ENCODE assay signal across 10 cellular contexts in the genomic region with DNA sequence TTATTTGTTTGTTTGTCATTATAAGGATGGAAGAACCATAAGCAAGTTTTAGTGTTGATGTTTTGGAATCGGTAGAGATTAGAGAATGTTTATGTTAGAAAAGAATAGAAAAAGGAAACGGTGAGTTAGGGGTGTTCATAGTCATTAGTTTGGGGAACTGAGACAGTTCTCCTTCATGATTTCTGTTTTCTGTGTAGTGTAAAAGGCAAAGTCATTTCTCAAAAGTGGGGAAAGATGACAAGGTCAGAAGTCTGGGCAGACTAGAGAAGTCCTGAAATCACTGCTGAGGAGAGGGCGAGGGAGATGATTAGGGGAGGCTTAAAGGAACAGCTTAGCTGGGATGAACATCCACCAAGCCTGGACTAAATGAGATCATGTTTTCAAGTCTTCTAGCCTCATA.
DNase-seq lines count a peak whose midpoint lies in the region; ATAC-seq and TF ChIP-seq lines count a peak whose summit lies in the region.
"Had no signal": no experiment of that assay in that cellular context is flagged by ENCODE, and none has a peak within 500 bp of the region (broad histone marks: within the 10 kb centered on the region; RNA-seq: fewer than 3 reads in every experiment).

No MANE protein-coding gene starts in this region.

- POLR2A ChIA-PET in Caco-2 (lab: Charles Lee) = no interaction called here

- H3K4me3 Mint-ChIP-seq in activated CD4-positive, alpha-beta T cell treated with anti-CD3 and anti-CD28 coated beads, Interleukin-2, amount 10 ng/mL, durations not matched to agents 24 days and 14 days = no peak overlapping the region
- H3K4me3 Mint-ChIP-seq in stimulated activated memory B cell treated with anti-CD40 and anti-IgM and Interleukin-4, amounts not matched to agents 10 μg/mL and 1 μg/mL and 100 μg/mL, for 72 hours = peak overlapping the region; percentile 0
- H3K4me3 Mint-ChIP-seq in Caco-2 (ENCODE audit: unreplicated experiment) (no peak overlapping the region), endothelial cell (ENCODE audit: unreplicated experiment) (no peak overlapping the region)

- CTCF ChIA-PET in Caco-2 (lab: Charles Lee) = no interaction called here

- no TSS peak for BruUV-seq in Caco-2 (replicated peaks; lab: Mats Ljungman, UMichigan)

- peaks cover 33% of the 10 kb centered on the region for H3K4me1 Mint-ChIP-seq in activated CD4-positive, alpha-beta T cell treated with anti-CD3 and anti-CD28 coated beads, Interleukin-2, amount 10 ng/mL, durations not matched to agents 24 days and 14 days
- H3K4me1 Mint-ChIP-seq in stimulated activated memory B cell treated with anti-CD40 and anti-IgM and Interleukin-4, amounts not matched to agents 10 μg/mL and 1 μg/mL and 100 μg/mL, for 72 hours = peaks cover 24% of the 10 kb centered on the region
- peaks cover 17% of the 10 kb centered on the region for H3K4me1 Mint-ChIP-seq in Caco-2 (ENCODE audit: low read depth, unreplicated experiment)
- H3K4me1 Mint-ChIP-seq in endothelial cell (ENCODE audit: unreplicated experiment) = peaks cover 9% of the 10 kb centered on the region

- H3K27ac Mint-ChIP-seq in activated CD4-positive, alpha-beta T cell treated with anti-CD3 and anti-CD28 coated beads, Interleukin-2, amount 10 ng/mL, durations not matched to agents 24 days and 14 days = peak overlapping the region; percentile 68
- peak overlapping the region; percentile 0 for H3K27ac Mint-ChIP-seq in stimulated activated memory B cell treated with anti-CD40 and anti-IgM and Interleukin-4, amounts not matched to agents 10 μg/mL and 1 μg/mL and 100 μg/mL, for 72 hours
- H3K27ac Mint-ChIP-seq in Caco-2 (ENCODE audit: unreplicated experiment) = no peak overlapping the region
- no peak overlapping the region for H3K27ac Mint-ChIP-seq in endothelial cell (ENCODE audit: unreplicated experiment)

- no peak for TF ChIP-seq CTCF in Caco-2 (IDR thresholded peaks at IDR 0.05; ENCODE audit: insufficient read depth in 1 of 2, low read depth in 1 of 2, low read length in 1 of 2, severe bottlenecking in 1 of 2, unreplicated experiment in 1 of 2)
- no peak for TF ChIP-seq CTCF in endothelial cell (IDR thresholded peaks at IDR 0.05; ENCODE audit: unreplicated experiment)

- H3K27me3 ChIP-seq in Caco-2 (replicated peaks; ENCODE audit: control insufficient read depth, insufficient read depth, low read length) = no peaks in the 10 kb centered on the region

- ATAC-seq in HG02571 (IDR thresholded peaks at IDR 0.05; ENCODE audit: unreplicated experiment) (peak; percentile 50), HG03378 (IDR thresholded peaks at IDR 0.05; ENCODE audit: unreplicated experiment) (peak; percentile 47)
- ATAC-seq in stimulated activated memory B cell treated with anti-CD40 and anti-IgM and Interleukin-4, amounts not matched to agents 10 μg/mL and 1 μg/mL and 100 μg/mL, for 72 hours = peak; percentile 75

- H3K4me1 ChIP-seq in Caco-2 = no peaks in the 10 kb centered on the region

- H3K36me3 ChIP-seq in Caco-2 (ENCODE audit: control insufficient read depth, insufficient read depth, low read length) = no peaks in the 10 kb centered on the region

- no peak overlapping the region for H3K4me3 ChIP-seq in Caco-2 (ENCODE audit: low read depth, low read length)

- intact Hi-C loops in activated CD4-positive, alpha-beta T cell treated with anti-CD3 and anti-CD28 coated beads, Interleukin-2, amount 10 ng/mL, durations not matched to agents 24 days and 14 days (cut with micrococcal nuclease) = loop anchor here (1.0 kb wide), 1 partner anchor 8 kb away; no protein-coding TSS in a partner anchor
- intact Hi-C loops in Caco-2 (cut with micrococcal nuclease; ENCODE audit: unreplicated experiment) = no loop called here

- H3K9me3 Mint-ChIP-seq in activated CD4-positive, alpha-beta T cell treated with anti-CD3 and anti-CD28 coated beads, Interleukin-2, amount 10 ng/mL, durations not matched to agents 24 days and 14 days = peaks cover 40% of the 10 kb centered on the region
- H3K9me3 Mint-ChIP-seq in stimulated activated memory B cell treated with anti-CD40 and anti-IgM and Interleukin-4, amounts not matched to agents 10 μg/mL and 1 μg/mL and 100 μg/mL, for 72 hours = no peaks in the 10 kb centered on the region
- H3K9me3 Mint-ChIP-seq in Caco-2 (ENCODE audit: unreplicated experiment) = no peaks in the 10 kb centered on the region
- H3K9me3 Mint-ChIP-seq in endothelial cell (ENCODE audit: unreplicated experiment) = no peaks in the 10 kb centered on the region

- H3K36me3 Mint-ChIP-seq in activated CD4-positive, alpha-beta T cell treated with anti-CD3 and anti-CD28 coated beads, Interleukin-2, amount 10 ng/mL, durations not matched to agents 24 days and 14 days (ENCODE audit: low read depth) = peaks cover 27% of the 10 kb centered on the region
- no peaks in the 10 kb centered on the region for H3K36me3 Mint-ChIP-seq in stimulated activated memory B cell treated with anti-CD40 and anti-IgM and Interleukin-4, amounts not matched to agents 10 μg/mL and 1 μg/mL and 100 μg/mL, for 72 hours
- H3K36me3 Mint-ChIP-seq in Caco-2 (ENCODE audit: insufficient read depth, unreplicated experiment) (no peaks in the 10 kb centered on the region), endothelial cell (ENCODE audit: low read depth, unreplicated experiment) (no peaks in the 10 kb centered on the region)

- no peaks in the 10 kb centered on the region for H3K27me3 Mint-ChIP-seq in activated CD4-positive, alpha-beta T cell treated with anti-CD3 and anti-CD28 coated beads, Interleukin-2, amount 10 ng/mL, durations not matched to agents 24 days and 14 days
- no peaks in the 10 kb centered on the region for H3K27me3 Mint-ChIP-seq in stimulated activated memory B cell treated with anti-CD40 and anti-IgM and Interleukin-4, amounts not matched to agents 10 μg/mL and 1 μg/mL and 100 μg/mL, for 72 hours
- H3K27me3 Mint-ChIP-seq in Caco-2 (ENCODE audit: insufficient read depth, unreplicated experiment) (no peaks in the 10 kb centered on the region), endothelial cell (ENCODE audit: unreplicated experiment) (no peaks in the 10 kb centered on the region)

- no peak for DNase-seq in activated CD4-positive, alpha-beta T cell treated with anti-CD3 and anti-CD28 coated beads, Interleukin-2, amount 10 ng/mL, durations not matched to agents 24 days and 14 days
- DNase-seq in activated CD4-positive, alpha-beta T cell treated with anti-CD3 and anti-CD28 coated beads for 4 hours = no peak
- no peak for DNase-seq in Caco-2
- DNase-seq in endothelial cell (ENCODE audit: low spot score) = no peak
- no peak for DNase-seq in DMS114 treated with DMSO at 0.1 percent for 48 hours (lab: John Stamatoyannopoulos, UW; ENCODE audit: unreplicated experiment)
- DNase-seq: activated T-cell treated with anti-CD3 and anti-CD28 coated beads, Interleukin-2, amount 50 U/mL, for 48 hours; NCI-H1092 had no signal

- no peaks in the 10 kb centered on the region for H3K9me3 ChIP-seq in Caco-2

Comparison
In these comparisons a context has a peak if more than half of its experiments do, and no peak if none do; other contexts are left out.
1. H3K27ac Mint-ChIP-seq: peak in activated CD4-positive, alpha-beta T cell treated with anti-CD3 and anti-CD28 coated beads, Interleukin-2, amount 10 ng/mL, durations not matched to agents 24 days and 14 days (single experiment) and stimulated activated memory B cell treated with anti-CD40 and anti-IgM and Interleukin-4, amounts not matched to agents 10 μg/mL and 1 μg/mL and 100 μg/mL, for 72 hours (single experiment); none in Caco-2 (single experiment) and endothelial cell (single experiment).
2. Peak in every context shown above with its lines, with median percentiles within 50 percentile points of each other: ATAC-seq.